In genomic region chr6:125904871-125905270, GRCh38 we compare ENCODE assay signal across 8 cellular contexts. TPM values are rescaled to one million over a fixed set of nuclear protein-coding genes. Genes with fewer than 3 reads are reported as not detected.
A peak's percentile ranks its signal among the peaks of the same experiment; 100 is the strongest.
DNase-seq lines count a peak whose midpoint lies in the region; ATAC-seq and TF ChIP-seq lines count a peak whose summit lies in the region.

No MANE protein-coding gene starts in this region.

- H3K4me3 Mint-ChIP-seq in activated CD4-positive, alpha-beta T cell treated with anti-CD3 and anti-CD28 coated beads for 36 hours = no peak overlapping the region

- no peak for TF ChIP-seq CTCF in left lung (IDR thresholded peaks at IDR 0.05)
- TF ChIP-seq CTCF in omental fat pad (IDR thresholded peaks at IDR 0.05) = no peak

- H3K27ac Mint-ChIP-seq in activated CD4-positive, alpha-beta T cell treated with anti-CD3 and anti-CD28 coated beads for 36 hours = peak overlapping the region; percentile 56

- no peaks in the 10 kb centered on the region for H3K9me3 Mint-ChIP-seq in activated CD4-positive, alpha-beta T cell treated with anti-CD3 and anti-CD28 coated beads for 36 hours (ENCODE audit: low read depth)

- no peak overlapping the region for H3K27ac ChIP-seq in left lung

- H3K9me3 ChIP-seq in left lung = no peaks in the 10 kb centered on the region

- peaks cover 32% of the 10 kb centered on the region for H3K36me3 Mint-ChIP-seq in activated CD4-positive, alpha-beta T cell treated with anti-CD3 and anti-CD28 coated beads for 36 hours (ENCODE audit: low read depth)

- no peak overlapping the region for H3K4me3 ChIP-seq in left lung

- H3K4me1 ChIP-seq in left lung = peaks cover 0 to 21% of the 10 kb centered on the region in 2 donors

- DNase-seq in activated CD4-positive, alpha-beta T cell treated with anti-CD3 and anti-CD28 coated beads for 36 hours = peak; percentile 77
- DNase-seq in left lung (no peak), HEK293T (ENCODE audit: extremely low spot score) (no peak), NOMO-1 (lab: John Stamatoyannopoulos, UW; ENCODE audit: unreplicated experiment in 2 of 2) (no peak), omental fat pad (ENCODE audit: low spot score) (no peak), SK-N-DZ (ENCODE audit: low spot score) (no peak)

- no peaks in the 10 kb centered on the region for H3K27me3 ChIP-seq in left lung

- H3K4me1 Mint-ChIP-seq in activated CD4-positive, alpha-beta T cell treated with anti-CD3 and anti-CD28 coated beads for 36 hours = peaks cover 28% of the 10 kb centered on the region

- peaks cover 0 to 31% of the 10 kb centered on the region in 2 donors for H3K36me3 ChIP-seq in left lung

- ATAC-seq in GM18517 (IDR thresholded peaks at IDR 0.05; ENCODE audit: unreplicated experiment) (peak; percentile 56), HG02973 (IDR thresholded peaks at IDR 0.05; ENCODE audit: unreplicated experiment) (peak; percentile 85), left lung (peak; percentile 86), omental fat pad (ENCODE audit: low FRiP score) (no peak)
- ATAC-seq in activated CD4-positive, alpha-beta T cell treated with anti-CD3 and anti-CD28 coated beads for 36 hours = peak; percentile 95

- no peaks in the 10 kb centered on the region for H3K27me3 Mint-ChIP-seq in activated CD4-positive, alpha-beta T cell treated with anti-CD3 and anti-CD28 coated beads for 36 hours

- POLR2A ChIA-PET in activated CD4-positive, alpha-beta T cell treated with anti-CD3 and anti-CD28 coated beads for 36 hours (lab: Charles Lee) = interaction anchor here (0.6 to 1.0 kb wide), 4 partner anchors 14 to 1972 kb away, joined by 3 to 8 read pairs (median 6); partner anchors contain the start of gene TRMT11
- POLR2A ChIA-PET in HEK293T (lab: Yijun Ruan, JAX) = interaction anchor here (1.4 kb wide), 1 partner anchor 51 kb away, joined by 3 read pairs; no protein-coding TSS in a partner anchor

- intact Hi-C loops in activated CD4-positive, alpha-beta T cell treated with anti-CD3 and anti-CD28 coated beads for 36 hours (cut with DNase I, micrococcal nuclease) = loop anchor here in 1 of 2 experiments (2.0 kb wide), 1 partner anchor 52 kb away; the partner anchor contains the start of gene HINT3
- intact Hi-C loops in left lung (cut with DNase I) = no loop called here

- CTCF ChIA-PET in activated CD4-positive, alpha-beta T cell treated with anti-CD3 and anti-CD28 coated beads for 36 hours (lab: Charles Lee) = interaction anchor here (0.6 to 4.1 kb wide), 10 partner anchors 9 to 608 kb away, joined by 3 to 33 read pairs (median 4); partner anchors contain the start of genes HINT3 and TRMT11
- CTCF ChIA-PET in HEK293T (lab: Yijun Ruan, JAX) = interaction anchor here (0.7 to 1.0 kb wide), 3 partner anchors 9 to 70 kb away, joined by 3 to 5 read pairs (median 4); partner anchors contain the start of gene HINT3

TF ChIP-seq in HEK293T, 16 proteins besides CTCF, POLR2A, EP300 and RAD21:
- no peak for TF ChIP-seq SUZ12 (IDR thresholded peaks at IDR 0.05)
- TF ChIP-seq TARDBP (IDR thresholded peaks at IDR 0.05) = no peak
- TF ChIP-seq FOXK2 (IDR thresholded peaks at IDR 0.05) = no peak
- no peak for TF ChIP-seq NFRKB (IDR thresholded peaks at IDR 0.05)
- TF ChIP-seq L3MBTL2 (conservative IDR thresholded peaks at IDR 0.05) = no peak
- no peak for TF ChIP-seq FOXA1 (IDR thresholded peaks at IDR 0.05)
- TF ChIP-seq LEF1 (IDR thresholded peaks at IDR 0.05; ENCODE audit: borderline replicate concordance) = no peak
- no peak for TF ChIP-seq HDGF (IDR thresholded peaks at IDR 0.05; ENCODE audit: borderline replicate concordance)
- no peak for TF ChIP-seq FOXM1 (IDR thresholded peaks at IDR 0.05; ENCODE audit: borderline replicate concordance)
- TF ChIP-seq SP1 (IDR thresholded peaks at IDR 0.05) = no peak
- TF ChIP-seq PKNOX1 (IDR thresholded peaks at IDR 0.05) = no peak
- no peak for TF ChIP-seq BHLHE40 (IDR thresholded peaks at IDR 0.05; ENCODE audit: borderline replicate concordance)
- no peak for TF ChIP-seq ELF4 (IDR thresholded peaks at IDR 0.05)
- TF ChIP-seq CTBP1 (IDR thresholded peaks at IDR 0.05; ENCODE audit: borderline replicate concordance) = no peak
- no peak for TF ChIP-seq ZNF384 (IDR thresholded peaks at IDR 0.05)
- TF ChIP-seq ARNT (IDR thresholded peaks at IDR 0.05) = no peak

RNA-seq across cellular contexts. Expression of gene HINT3, which starts 51.7 kb away (rescaled TPM):
- 1 to 10 TPM; 5.4 to 8.1 TPM for total RNA-seq in activated CD4-positive, alpha-beta T cell treated with anti-CD3 and anti-CD28 coated beads for 36 hours
- total RNA-seq in left lung (10 to 100 TPM; 23.8 to 29.7 TPM), omental fat pad (10 to 100 TPM; 10.6 to 23.6 (median 20.2) TPM)
- 20.8 and 20.9 TPM in 2 replicates for polyA plus RNA-seq in SK-N-DZ (2014; cell fraction: cytosol; rRNA removed)
- polyA plus RNA-seq in SK-N-DZ (2014; cell fraction: nucleus; rRNA removed) = 3.4 and 5.3 TPM in 2 replicates
